10 cellular contexts compared by ENCODE assay signal in genomic region chr14:88354358-88354757, GRCh38. TPM values are rescaled to one million over a fixed set of nuclear protein-coding genes. Genes with fewer than 3 reads are reported as not detected.
"Had no signal": no experiment of that assay in that cellular context is flagged by ENCODE, and none has a peak within 500 bp of the region (broad histone marks: within the 10 kb centered on the region; RNA-seq: fewer than 3 reads in every experiment).

No MANE protein-coding gene starts in this region.

- H3K4me3 ChIP-seq: K562 had no signal

- DNase-seq: IMR-90, KBM-7, KG1 had no signal

- ATAC-seq: K562 had no signal

- H3K27ac ChIP-seq: HL-60, KMS-11 had no signal

- FAIRE-seq: HTR-8/SVneo, K562 had no signal

- H3K9ac ChIP-seq: KMS-11 had no signal

- H3K4me2 ChIP-seq: KMS-11 had no signal

RNA-seq across cellular contexts. Expression of gene KCNK10, which starts 31.3 kb away (rescaled TPM):
- total RNA-seq: HT-29, HT1080, IMR-90, K562 had no signal
- polyA plus RNA-seq: IgD-negative memory B cell, IMR-90, K562 had no signal
